Comparison of ENCODE assay signal across 15 cellular contexts in the genomic region with DNA sequence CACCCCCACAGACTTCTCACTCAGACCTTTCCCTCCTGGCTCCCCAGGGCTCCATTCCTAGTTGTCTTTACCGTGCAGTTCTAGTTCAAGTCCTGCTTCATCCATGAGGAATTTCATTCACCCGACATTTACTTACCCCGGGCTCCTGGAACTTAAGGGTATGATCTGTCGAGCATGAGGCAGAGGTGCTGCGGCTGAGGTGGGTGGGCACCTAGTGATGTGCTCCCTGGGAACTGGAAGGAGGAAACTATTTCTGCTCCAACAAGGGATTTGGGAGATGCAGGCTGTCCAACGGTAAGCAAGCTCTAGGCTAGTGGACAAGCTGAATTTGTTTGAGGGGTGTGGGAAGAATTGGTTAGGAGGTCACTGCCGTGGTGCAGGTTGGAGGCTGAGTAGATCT. TPM values are rescaled to one million over a fixed set of nuclear protein-coding genes. Genes with fewer than 3 reads are reported as not detected.
DNase-seq lines count a peak whose midpoint lies in the region; ATAC-seq lines count a peak whose summit lies in the region.
"Had no signal": no experiment of that assay in that cellular context is flagged by ENCODE, and none has a peak within 500 bp of the region (broad histone marks: within the 10 kb centered on the region; RNA-seq: fewer than 3 reads in every experiment).

No MANE protein-coding gene starts in this region.

- no peak overlapping the region for H2BK12ac ChIP-seq in trophoblast cell (ENCODE audit: low read length)

- no peaks in the 10 kb centered on the region for H3K36me3 ChIP-seq in trophoblast cell (ENCODE audit: control insufficient read depth in 1 of 2, insufficient read depth in 2 of 2, low read length in 2 of 2)

- H3K14ac ChIP-seq in trophoblast cell (ENCODE audit: low read length), result no peak overlapping the region

- WGBS in trophoblast cell (ENCODE audit: extremely low coverage, insufficient coverage, insufficient read length), result no CpG with 5 or more reads among the region's 7 CpGs

- no peak overlapping the region for H3K4me2 ChIP-seq in trophoblast cell (ENCODE audit: low read length)

- ATAC-seq in activated naive CD8-positive, alpha-beta T cell treated with anti-CD3 and anti-CD28 coated beads, Interleukin-2, amount 10 ng/mL, durations not matched to agents 7 days and 5 days (ENCODE audit: low read depth), result no peak
- no peak for ATAC-seq in activated naive CD8-positive, alpha-beta T cell treated with anti-CD3 and anti-CD28 coated beads, Interleukin-2, amount 50 U/mL, for 24 hours
- ATAC-seq in GM18498 (IDR thresholded peaks at IDR 0.05; ENCODE audit: unreplicated experiment), result no peak
- ATAC-seq: CD8-positive, alpha-beta T cell; HCT116; HepG2 had no signal

- H2AFZ ChIP-seq in trophoblast cell (ENCODE audit: insufficient read depth, low read length, poor library complexity), result no peak overlapping the region

- no peak overlapping the region for H3K9ac ChIP-seq in trophoblast cell (ENCODE audit: low read length)

- H3K36me3 Mint-ChIP-seq in activated naive CD8-positive, alpha-beta T cell treated with anti-CD3 and anti-CD28 coated beads, Interleukin-2, amount 10 ng/mL, durations not matched to agents 7 days and 5 days, result no peaks in the 10 kb centered on the region
- H3K36me3 Mint-ChIP-seq in activated naive CD8-positive, alpha-beta T cell treated with anti-CD3 and anti-CD28 coated beads, Interleukin-2, amount 50 U/mL, for 24 hours (ENCODE audit: low read depth), result no peaks in the 10 kb centered on the region
- H3K36me3 Mint-ChIP-seq: CD14-positive monocyte; CD8-positive, alpha-beta T cell had no signal

- H3K27me3 ChIP-seq in layer of hippocampus (ENCODE audit: control insufficient read depth, insufficient read depth, low read length), result peaks cover 4% of the 10 kb centered on the region
- no peaks in the 10 kb centered on the region for H3K27me3 ChIP-seq in trophoblast cell (ENCODE audit: insufficient read depth, low read length)

- H2BK5ac ChIP-seq in trophoblast cell (ENCODE audit: low read depth, low read length, poor library complexity), result no peak overlapping the region

- H3K9me3 Mint-ChIP-seq in activated naive CD8-positive, alpha-beta T cell treated with anti-CD3 and anti-CD28 coated beads, Interleukin-2, amount 10 ng/mL, durations not matched to agents 7 days and 5 days, result no peaks in the 10 kb centered on the region
- H3K9me3 Mint-ChIP-seq in activated naive CD8-positive, alpha-beta T cell treated with anti-CD3 and anti-CD28 coated beads, Interleukin-2, amount 50 U/mL, for 24 hours, result no peaks in the 10 kb centered on the region
- H3K9me3 Mint-ChIP-seq: CD8-positive, alpha-beta T cell had no signal

- no peak for DNase-seq in activated naive CD8-positive, alpha-beta T cell treated with anti-CD3 and anti-CD28 coated beads, Interleukin-2, amount 10 ng/mL, durations not matched to agents 7 days and 5 days
- no peak for DNase-seq in activated naive CD8-positive, alpha-beta T cell treated with anti-CD3 and anti-CD28 coated beads, Interleukin-2, amount 50 U/mL, for 24 hours
- DNase-seq in trophoblast cell (no peak), NCI-H510A treated with DMSO at 0.1 percent for 48 hours (lab: John Stamatoyannopoulos, UW) (no peak), amniotic stem cell (lab: John Stamatoyannopoulos, UW) (no peak)
- DNase-seq: CD8-positive, alpha-beta T cell; COR-L47; DMS53; GF-D8 had no signal

- no peak overlapping the region for H3K4me3 ChIP-seq in trophoblast cell (ENCODE audit: low read depth, low read length)

- no peak overlapping the region for H3K4me3 Mint-ChIP-seq in activated naive CD8-positive, alpha-beta T cell treated with anti-CD3 and anti-CD28 coated beads, Interleukin-2, amount 10 ng/mL, durations not matched to agents 7 days and 5 days
- H3K4me3 Mint-ChIP-seq in activated naive CD8-positive, alpha-beta T cell treated with anti-CD3 and anti-CD28 coated beads, Interleukin-2, amount 50 U/mL, for 24 hours, result no peak overlapping the region
- H3K4me3 Mint-ChIP-seq: CD14-positive monocyte; CD8-positive, alpha-beta T cell had no signal

- peaks cover 28 to 31% of the 10 kb centered on the region in 2 experiments for H3K4me1 ChIP-seq in trophoblast cell (ENCODE audit: control insufficient read depth in 1 of 2, insufficient read depth in 2 of 2, low read length in 2 of 2)

- H3K27ac Mint-ChIP-seq in activated naive CD8-positive, alpha-beta T cell treated with anti-CD3 and anti-CD28 coated beads, Interleukin-2, amount 10 ng/mL, durations not matched to agents 7 days and 5 days, result peak overlapping the region; percentile 9
- H3K27ac Mint-ChIP-seq in activated naive CD8-positive, alpha-beta T cell treated with anti-CD3 and anti-CD28 coated beads, Interleukin-2, amount 50 U/mL, for 24 hours, result no peak overlapping the region
- H3K27ac Mint-ChIP-seq: CD14-positive monocyte; CD8-positive, alpha-beta T cell had no signal

- H4K12ac ChIP-seq in trophoblast cell (ENCODE audit: low read depth, low read length), result no peak overlapping the region

- no peaks in the 10 kb centered on the region for H3K79me2 ChIP-seq in trophoblast cell (ENCODE audit: control insufficient read depth, insufficient read depth, low read length, poor library complexity)

- H4K8ac ChIP-seq in trophoblast cell (ENCODE audit: low read depth, low read length), result no peak overlapping the region

- H3K23ac ChIP-seq in trophoblast cell (ENCODE audit: low read length), result no peak overlapping the region

- peaks cover 2% of the 10 kb centered on the region for H3K4me1 Mint-ChIP-seq in activated naive CD8-positive, alpha-beta T cell treated with anti-CD3 and anti-CD28 coated beads, Interleukin-2, amount 10 ng/mL, durations not matched to agents 7 days and 5 days
- no peaks in the 10 kb centered on the region for H3K4me1 Mint-ChIP-seq in activated naive CD8-positive, alpha-beta T cell treated with anti-CD3 and anti-CD28 coated beads, Interleukin-2, amount 50 U/mL, for 24 hours

- POLR2A ChIA-PET in activated naive CD8-positive, alpha-beta T cell treated with anti-CD3 and anti-CD28 coated beads, Interleukin-2, amount 10 ng/mL, durations not matched to agents 7 days and 5 days (lab: Charles Lee), result no interaction called here

- no peak overlapping the region for H3K18ac ChIP-seq in trophoblast cell (ENCODE audit: low read length)

- peak overlapping the region; percentile 71 for H4K91ac ChIP-seq in trophoblast cell (ENCODE audit: low read depth, low read length)

- H3K27ac ChIP-seq in layer of hippocampus (ENCODE audit: low read depth, low read length), result peak overlapping the region; percentile 1
- H3K27ac ChIP-seq in trophoblast cell (ENCODE audit: low read depth, low read length), result no peak overlapping the region
- H3K27ac ChIP-seq: 22Rv1 had no signal

- H3K27me3 Mint-ChIP-seq in activated naive CD8-positive, alpha-beta T cell treated with anti-CD3 and anti-CD28 coated beads, Interleukin-2, amount 10 ng/mL, durations not matched to agents 7 days and 5 days, result no peaks in the 10 kb centered on the region
- H3K27me3 Mint-ChIP-seq in activated naive CD8-positive, alpha-beta T cell treated with anti-CD3 and anti-CD28 coated beads, Interleukin-2, amount 50 U/mL, for 24 hours, result no peaks in the 10 kb centered on the region

- no peak overlapping the region for H3K4ac ChIP-seq in trophoblast cell (ENCODE audit: low read depth, low read length)

- H2AK5ac ChIP-seq in trophoblast cell (ENCODE audit: low read length), result no peak overlapping the region

- no peaks in the 10 kb centered on the region for H3K9me3 ChIP-seq in trophoblast cell (ENCODE audit: insufficient read depth, low read depth, low read length)

- peak overlapping the region; percentile 14 for H2BK120ac ChIP-seq in trophoblast cell (ENCODE audit: insufficient read depth, low read length, poor library complexity)

- peaks cover 4% of the 10 kb centered on the region for H3K79me1 ChIP-seq in trophoblast cell (ENCODE audit: low read length)

RNA-seq across cellular contexts. Expression of a gene that starts 30.2 kb away (rescaled TPM):
- under 1 TPM in 1 of 2 experiments, not detected in 1; 0.23 TPM for total RNA-seq in activated naive CD8-positive, alpha-beta T cell treated with anti-CD3 and anti-CD28 coated beads, Interleukin-2, amount 10 ng/mL, durations not matched to agents 7 days and 5 days
- polyA plus RNA-seq in trophoblast cell (2013), result 31.8 and 35.6 TPM in 2 replicates
- total RNA-seq: HepG2 had no signal
- polyA plus RNA-seq: CD14-positive monocyte, HepG2 had no signal
